Comparison of ENCODE assay signal across 2 cellular contexts in the genomic region with DNA sequence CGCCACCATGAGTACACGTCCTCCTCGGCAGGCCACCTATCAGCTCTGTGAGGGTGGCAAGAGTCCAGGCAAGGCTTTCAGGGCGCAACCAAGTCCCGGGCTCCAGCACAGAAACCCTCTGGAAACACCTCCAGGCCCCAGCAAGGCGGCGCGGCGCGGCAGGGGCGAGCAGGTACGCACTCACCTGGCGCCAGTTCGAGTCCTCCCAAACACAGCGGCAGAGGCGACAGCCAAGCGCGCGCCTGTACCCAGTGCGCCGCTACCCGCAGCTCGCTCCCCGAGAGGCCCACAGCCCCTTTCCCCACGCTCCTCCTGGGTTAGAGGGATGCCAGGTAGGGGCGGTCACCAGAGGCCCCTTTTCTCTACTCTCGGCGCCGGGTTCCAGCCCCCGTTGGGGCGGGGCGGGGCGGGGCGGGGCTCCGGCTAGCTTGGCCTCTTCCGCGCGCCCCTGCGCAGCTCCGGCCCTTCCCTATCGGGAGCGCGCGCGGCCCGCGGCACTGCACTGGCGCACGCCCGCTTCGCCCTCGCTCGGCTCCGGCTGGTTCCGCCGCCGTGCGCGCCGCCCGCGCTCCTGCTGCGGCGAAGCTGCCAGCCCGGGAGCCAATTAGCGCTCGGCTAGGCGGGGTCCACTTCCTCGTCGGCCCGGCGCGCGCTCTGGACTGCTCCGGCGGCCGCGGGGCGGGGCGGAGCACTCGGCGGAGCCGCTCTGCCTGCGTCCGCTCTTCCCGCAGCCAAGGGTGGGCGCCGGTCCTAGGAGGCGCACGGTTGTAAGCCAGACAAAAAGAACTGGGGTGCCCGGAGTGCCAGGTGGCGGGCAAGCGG.
TF ChIP-seq lines count a peak whose summit lies in the region.

Gene NMRK1 (minus strand): TSS at position 332 of the 822 bp plus-strand sequence. CDS start 5,040 bp downstream, outside the sequence.
A gene with protein sequence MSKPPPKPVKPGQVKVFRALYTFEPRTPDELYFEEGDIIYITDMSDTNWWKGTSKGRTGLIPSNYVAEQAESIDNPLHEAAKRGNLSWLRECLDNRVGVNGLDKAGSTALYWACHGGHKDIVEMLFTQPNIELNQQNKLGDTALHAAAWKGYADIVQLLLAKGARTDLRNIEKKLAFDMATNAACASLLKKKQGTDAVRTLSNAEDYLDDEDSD (plus strand): TSS at position 691 of the 822 bp plus-strand sequence. CDS start 179 bp downstream, outside the sequence.

TF ChIP-seq in IMR-90, 13 proteins besides CTCF, POLR2A, EP300 and RAD21:
- TF ChIP-seq MAZ (IDR thresholded peaks at IDR 0.05; ENCODE audit: borderline replicate concordance, low read depth, low read length) (peak; percentile 61; the same call in 1 of the 2 replicates), CEBPB (IDR thresholded peaks at IDR 0.05; ENCODE audit: low read depth, low read length) (no peak), MXI1 (IDR thresholded peaks at IDR 0.05; ENCODE audit: borderline replicate concordance, low read depth, low read length) (0 out of 2 replicates have a peak, but pooled peaks have one; percentile 44)

TF ChIP-seq in endothelial cell of umbilical vein, 7 proteins besides CTCF, POLR2A, EP300 and RAD21:
- TF ChIP-seq POLR2AphosphoS5 (IDR thresholded peaks at IDR 0.05; ENCODE audit: insufficient read depth, low read depth, low read length), result peak; percentile 11
- TF ChIP-seq EZH2 (IDR thresholded peaks at IDR 0.05; ENCODE audit: borderline replicate concordance, low read depth, low read length, severe bottlenecking), result no peak
TF ChIP-seq in endothelial cell of umbilical vein: peak in this region for 1.
